In genomic region chr1:172383541-172383940, GRCh38 we compare ENCODE assay signal across 12 cellular contexts. TPM values are rescaled to one million over a fixed set of nuclear protein-coding genes. Genes with fewer than 3 reads are reported as not detected.
DNase-seq lines count a peak whose midpoint lies in the region; FAIRE-seq and TF ChIP-seq lines count a peak whose summit lies in the region.
"Had no signal": no experiment of that assay in that cellular context is flagged by ENCODE, and none has a peak within 500 bp of the region (broad histone marks: within the 10 kb centered on the region; RNA-seq: fewer than 3 reads in every experiment).

No MANE protein-coding gene starts in this region.

- H3K36me3 Mint-ChIP-seq in nephron progenitor cell (ENCODE audit: low read depth): no peaks in the 10 kb centered on the region
- peaks cover 10% of the 10 kb centered on the region for H3K36me3 Mint-ChIP-seq in activated naive CD4-positive, alpha-beta T cell treated with anti-CD3 and anti-CD28 coated beads, Interleukin-2, amount 10 ng/mL, durations not matched to agents 7 days and 5 days

- H3K9ac ChIP-seq in endothelial cell of umbilical vein (replicated peaks; ENCODE audit: extremely low read depth, insufficient read depth, low read length): peak overlapping the region; percentile 70

- POLR2A ChIA-PET in endothelial cell of umbilical vein (lab: Charles Lee): no interaction called here

- H3K9me3 Mint-ChIP-seq in nephron progenitor cell: no peaks in the 10 kb centered on the region
- H3K9me3 Mint-ChIP-seq in activated naive CD4-positive, alpha-beta T cell treated with anti-CD3 and anti-CD28 coated beads, Interleukin-2, amount 10 ng/mL, durations not matched to agents 7 days and 5 days: no peaks in the 10 kb centered on the region
- H3K9me3 Mint-ChIP-seq: activated CD8-positive, alpha-beta T cell treated with anti-CD3 and anti-CD28 coated beads for 36 hours had no signal

- TF ChIP-seq CTCF in endothelial cell of umbilical vein (IDR thresholded peaks at IDR 0.05; ENCODE audit: extremely low read depth in 1 of 2, insufficient read depth in 1 of 2, low read depth in 1 of 2, low read length in 2 of 2) (no peak), nephron progenitor cell (IDR thresholded peaks at IDR 0.05) (no peak)

- H3K27me3 ChIP-seq in endothelial cell of umbilical vein (ENCODE audit: control insufficient read depth in 2 of 2, insufficient read depth in 2 of 2, low read length in 2 of 2): no peaks in the 10 kb centered on the region
- H3K27me3 ChIP-seq in effector memory CD4-positive, alpha-beta T cell (replicated peaks; ENCODE audit: control insufficient read depth, insufficient read depth, low read length, poor library complexity, severe bottlenecking): no peaks in the 10 kb centered on the region

- FAIRE-seq in endothelial cell of umbilical vein (lab: Jason Lieb, UNC): peak; percentile 90
- FAIRE-seq in GM19239 (lab: Jason Lieb, UNC): no peak
- FAIRE-seq: urothelium cell line had no signal

- peaks cover 39% of the 10 kb centered on the region for H3K4me1 ChIP-seq in endothelial cell of umbilical vein (ENCODE audit: control insufficient read depth, extremely low read depth, insufficient read depth, low read length)
- H3K4me1 ChIP-seq in effector memory CD4-positive, alpha-beta T cell (ENCODE audit: control insufficient read depth, insufficient read depth, low read length, poor library complexity, severe bottlenecking): peaks cover 13% of the 10 kb centered on the region

- intact Hi-C loops in endothelial cell of umbilical vein (cut with micrococcal nuclease): loop anchor here (1.0 to 2.0 kb wide), 3 partner anchors 24 to 239 kb away; no protein-coding TSS in a partner anchor

- no TSS peak for BruUV-seq in endothelial cell of umbilical vein (replicated peaks; lab: Mats Ljungman, UMichigan)

- dilution Hi-C loops in endothelial cell of umbilical vein (cut with MboI; ENCODE audit: extremely low pct_ligation_motif_present, low sequenced_read_pairs): no loop called here

- H3K27me3 Mint-ChIP-seq in nephron progenitor cell (ENCODE audit: low read depth, poor library complexity): peaks cover 5% of the 10 kb centered on the region
- H3K27me3 Mint-ChIP-seq in activated naive CD4-positive, alpha-beta T cell treated with anti-CD3 and anti-CD28 coated beads, Interleukin-2, amount 10 ng/mL, durations not matched to agents 7 days and 5 days: no peaks in the 10 kb centered on the region
- H3K27me3 Mint-ChIP-seq: activated CD8-positive, alpha-beta T cell treated with anti-CD3 and anti-CD28 coated beads for 36 hours had no signal

- peaks cover 44% of the 10 kb centered on the region for H3K4me1 Mint-ChIP-seq in nephron progenitor cell
- H3K4me1 Mint-ChIP-seq in activated naive CD4-positive, alpha-beta T cell treated with anti-CD3 and anti-CD28 coated beads, Interleukin-2, amount 10 ng/mL, durations not matched to agents 7 days and 5 days: peaks cover 32% of the 10 kb centered on the region

- peak overlapping the region; percentile 86 for H3K27ac ChIP-seq in endothelial cell of umbilical vein (ENCODE audit: insufficient read depth, low read depth, low read length)
- H3K27ac ChIP-seq in effector memory CD4-positive, alpha-beta T cell (ENCODE audit: insufficient read depth, low read length, poor library complexity, severe bottlenecking): no peak overlapping the region

- H3K27ac Mint-ChIP-seq in nephron progenitor cell: peak overlapping the region; percentile 82
- no peak overlapping the region for H3K27ac Mint-ChIP-seq in activated naive CD4-positive, alpha-beta T cell treated with anti-CD3 and anti-CD28 coated beads, Interleukin-2, amount 10 ng/mL, durations not matched to agents 7 days and 5 days
- H3K27ac Mint-ChIP-seq: activated CD8-positive, alpha-beta T cell treated with anti-CD3 and anti-CD28 coated beads for 36 hours; CD14-positive monocyte had no signal

- H3K4me3 ChIP-seq in endothelial cell of umbilical vein (replicated peaks in 1 of 3; ENCODE audit: insufficient read depth in 1 of 3, low read depth in 1 of 3, low read length in 3 of 3): peak overlapping the region in 1 of 3 experiments; percentile 1
- H3K4me3 ChIP-seq in effector memory CD4-positive, alpha-beta T cell (ENCODE audit: insufficient read depth, low read depth, low read length, poor library complexity, severe bottlenecking): no peak overlapping the region

- TF ChIP-seq POLR2A in endothelial cell of umbilical vein (IDR thresholded peaks at IDR 0.05; ENCODE audit: low read depth, low read length): no peak

- H3K36me3 ChIP-seq in endothelial cell of umbilical vein (ENCODE audit: control insufficient read depth in 2 of 2, extremely low read depth in 1 of 2, insufficient read depth in 2 of 2, low read length in 2 of 2): no peaks in the 10 kb centered on the region
- no peaks in the 10 kb centered on the region for H3K36me3 ChIP-seq in effector memory CD4-positive, alpha-beta T cell (ENCODE audit: control insufficient read depth, insufficient read depth, low read length)

- no peaks in the 10 kb centered on the region for H3K9me1 ChIP-seq in endothelial cell of umbilical vein (replicated peaks; ENCODE audit: control insufficient read depth, extremely low read depth, insufficient read depth, low read length)

- peak overlapping the region; percentile 74 for H2AFZ ChIP-seq in endothelial cell of umbilical vein (ENCODE audit: low read depth, low read length)

- no peaks in the 10 kb centered on the region for H3K9me3 ChIP-seq in endothelial cell of umbilical vein (replicated peaks; ENCODE audit: control insufficient read depth, insufficient read depth, low read length)
- H3K9me3 ChIP-seq in effector memory CD4-positive, alpha-beta T cell (ENCODE audit: control insufficient read depth, low read length): no peaks in the 10 kb centered on the region

- no peaks in the 10 kb centered on the region for H3K79me2 ChIP-seq in endothelial cell of umbilical vein (ENCODE audit: control insufficient read depth, insufficient read depth, low read length)

- no peaks in the 10 kb centered on the region for H4K20me1 ChIP-seq in endothelial cell of umbilical vein (replicated peaks; ENCODE audit: control insufficient read depth, extremely low read depth, insufficient read depth, low read length)

- H3K4me3 Mint-ChIP-seq in nephron progenitor cell: peak overlapping the region; percentile 8
- H3K4me3 Mint-ChIP-seq in activated naive CD4-positive, alpha-beta T cell treated with anti-CD3 and anti-CD28 coated beads, Interleukin-2, amount 10 ng/mL, durations not matched to agents 7 days and 5 days: no peak overlapping the region
- H3K4me3 Mint-ChIP-seq: activated CD8-positive, alpha-beta T cell treated with anti-CD3 and anti-CD28 coated beads for 36 hours; CD14-positive monocyte had no signal

- H3K4me2 ChIP-seq in endothelial cell of umbilical vein (ENCODE audit: insufficient read depth, low read length): peak overlapping the region; percentile 86

- peak; percentile 39 for DNase-seq in AG08396 (ENCODE audit: low spot score)
- peak; percentile 62 for DNase-seq in LHCN-M2 (ENCODE audit: low read depth)
- peak; percentile 82 for DNase-seq in endothelial cell of umbilical vein (ENCODE audit: low read depth, low spot score)
- DNase-seq in nephron progenitor cell: no peak
- DNase-seq in activated naive CD4-positive, alpha-beta T cell treated with anti-CD3 and anti-CD28 coated beads, Interleukin-2, amount 10 ng/mL, durations not matched to agents 7 days and 5 days: no peak
- no peak for DNase-seq in GM19239 (ENCODE audit: insufficient read length, low spot score)
- no peak for DNase-seq in effector memory CD4-positive, alpha-beta T cell
- DNase-seq in mesenteric fat pad (ENCODE audit: low spot score): no peak
- DNase-seq: activated CD8-positive, alpha-beta T cell treated with anti-CD3 and anti-CD28 coated beads for 36 hours; NCI-H69 had no signal

- CTCF ChIA-PET in endothelial cell of umbilical vein (lab: Charles Lee): interaction anchor here (1.2 to 1.4 kb wide), 4 partner anchors 11 to 381 kb away, joined by 3 to 5 read pairs (median 4); no protein-coding TSS in a partner anchor
- CTCF ChIA-PET in activated naive CD4-positive, alpha-beta T cell treated with anti-CD3 and anti-CD28 coated beads, Interleukin-2, amount 10 ng/mL, durations not matched to agents 7 days and 5 days (lab: Charles Lee): no interaction called here

TF ChIP-seq in endothelial cell of umbilical vein, 7 proteins besides CTCF, POLR2A, EP300 and RAD21:
- TF ChIP-seq EZH2 (IDR thresholded peaks at IDR 0.05; ENCODE audit: borderline replicate concordance, low read depth, low read length, severe bottlenecking) (no peak), JUN (IDR thresholded peaks at IDR 0.05; ENCODE audit: borderline replicate concordance, insufficient read depth, insufficient read length, low read depth) (peak; percentile 29)
TF ChIP-seq in endothelial cell of umbilical vein: peak in this region for 1.

RNA-seq across cellular contexts. Expression of gene C1orf105, which starts 36.9 kb away (rescaled TPM):
- total RNA-seq in LHCN-M2 (2014; rRNA removed): 0.19 and 0.46 TPM in 2 replicates
- not detected for polyA plus RNA-seq in LHCN-M2 (2012)
- total RNA-seq in endothelial cell of umbilical vein: not detected in 2 replicates
- not detected in 2 replicates for polyA plus RNA-seq in endothelial cell of umbilical vein
- not detected in 2 replicates for polyA plus RNA-seq in endothelial cell of umbilical vein (2011; cell fraction: cytosol; rRNA removed)
- polyA plus RNA-seq in endothelial cell of umbilical vein (2011; cell fraction: nucleus; rRNA removed): not detected in 2 replicates
- polyA plus RNA-seq in endothelial cell of umbilical vein (2012): not detected in 2 replicates
- not detected in 2 replicates for polyA minus RNA-seq in endothelial cell of umbilical vein
- not detected for polyA minus RNA-seq in endothelial cell of umbilical vein (2011; cell fraction: cytosol; rRNA and poly(A)+ RNA removed)
- polyA minus RNA-seq in endothelial cell of umbilical vein (2011; cell fraction: nucleus; rRNA and poly(A)+ RNA removed): not detected in 2 replicates
- not detected for total RNA-seq in mesenteric fat pad
- total RNA-seq: activated CD8-positive, alpha-beta T cell treated with anti-CD3 and anti-CD28 coated beads for 36 hours had no signal
- polyA plus RNA-seq: CD14-positive monocyte had no signal

Comparison
In these comparisons a context has a peak if more than half of its experiments do, and no peak if none do; other contexts are left out.
1. DNase-seq: peak in AG08396 (single experiment), LHCN-M2 (single experiment) and endothelial cell of umbilical vein (single experiment); none in nephron progenitor cell (single experiment), activated naive CD4-positive, alpha-beta T cell treated with anti-CD3 and anti-CD28 coated beads, Interleukin-2, amount 10 ng/mL, durations not matched to agents 7 days and 5 days (single experiment), GM19239 (single experiment), effector memory CD4-positive, alpha-beta T cell (0 of 3) and mesenteric fat pad (single experiment).